In genomic region chr17:6191405-6192095, GRCh38 we compare ENCODE assay signal across 29 cellular contexts.
"Had no signal": no experiment of that assay in that cellular context is flagged by ENCODE, and none has a peak within 500 bp of the region (broad histone marks: within the 10 kb centered on the region; RNA-seq: fewer than 3 reads in every experiment).

No MANE protein-coding gene starts in this region.

- H3K27me3 ChIP-seq: adrenal gland, body of pancreas, Peyer's patch, SJSA1 had no signal

- H3K36me3 ChIP-seq: adrenal gland, breast epithelium, Peyer's patch, SJSA1 had no signal

- H3K9me3 ChIP-seq: adrenal gland, body of pancreas, breast epithelium, Peyer's patch, SJSA1, SK-N-SH had no signal

- H3K27ac ChIP-seq: adrenal gland, body of pancreas, breast epithelium, Peyer's patch, SJSA1 had no signal

- H3K4me3 ChIP-seq: adrenal gland, body of pancreas, breast epithelium, Peyer's patch, SJSA1 had no signal

- DNase-seq: activated CD4-positive, alpha-beta T cell treated with anti-CD3 and anti-CD28 coated beads for 36 hours; activated CD4-positive, alpha-beta T cell treated with anti-CD3 and anti-CD28 coated beads, Interleukin-2, amount 10 ng/mL, durations not matched to agents 7 days and 5 days; activated CD4-positive, alpha-beta T cell treated with anti-CD3 and anti-CD28 coated beads, Interleukin-2, amount 50 U/mL, for 48 hours; activated CD8-positive, alpha-beta memory T cell treated with anti-CD3 and anti-CD28 coated beads, Interleukin-2, amount 50 U/mL, for 4 hours; activated CD8-positive, alpha-beta T cell treated with anti-CD3 and anti-CD28 coated beads, Interleukin-2, amount 10 ng/mL, durations not matched to agents 7 days and 5 days; activated gamma-delta T cell treated with Interleukin-2 at 50 U/mL for 16 hours; activated naive CD4-positive, alpha-beta T cell treated with anti-CD3 and anti-CD28 coated beads for 36 hours; activated T-cell treated with anti-CD3 and anti-CD28 coated beads for 4 hours; activated T-cell treated with anti-CD3 and anti-CD28 coated beads, Interleukin-2, amount 50 U/mL, for 4 hours; body of pancreas; Karpas-422; KBM-7; NCI-H1105; NCI-H1417 treated with DMSO at 0.1 percent for 48 hours; NCI-H187 treated with DMSO at 0.1 percent for 48 hours; NCI-H2081; NCI-H2171 treated with DMSO at 0.1 percent for 48 hours; NCI-H446 treated with DMSO at 0.1 percent for 48 hours; Peyer's patch; RPMI8226; SHP77 treated with DMSO at 0.1 percent for 48 hours; SK-N-SH had no signal

- ATAC-seq: activated CD4-positive, alpha-beta T cell treated with anti-CD3 and anti-CD28 coated beads for 36 hours; activated CD4-positive, CD25-positive, alpha-beta regulatory T cell treated with anti-CD3 and anti-CD28 coated beads, Interleukin-2, amount 50 U/mL, for 24 hours; activated CD8-positive, alpha-beta T cell treated with anti-CD3 and anti-CD28 coated beads, Interleukin-2, amount 10 ng/mL, durations not matched to agents 7 days and 5 days; activated naive CD4-positive, alpha-beta T cell treated with anti-CD3 and anti-CD28 coated beads, Interleukin-2, amount 50 U/mL, for 72 hours; activated T-cell treated with anti-CD3 and anti-CD28 coated beads, Interleukin-2, amount 50 U/mL, for 4 hours; body of pancreas; PC-3; WTC11 had no signal

- H3K4me1 ChIP-seq: adrenal gland, body of pancreas, breast epithelium, Peyer's patch, SJSA1 had no signal
